8 cellular contexts compared by ENCODE assay signal in the genomic region with DNA sequence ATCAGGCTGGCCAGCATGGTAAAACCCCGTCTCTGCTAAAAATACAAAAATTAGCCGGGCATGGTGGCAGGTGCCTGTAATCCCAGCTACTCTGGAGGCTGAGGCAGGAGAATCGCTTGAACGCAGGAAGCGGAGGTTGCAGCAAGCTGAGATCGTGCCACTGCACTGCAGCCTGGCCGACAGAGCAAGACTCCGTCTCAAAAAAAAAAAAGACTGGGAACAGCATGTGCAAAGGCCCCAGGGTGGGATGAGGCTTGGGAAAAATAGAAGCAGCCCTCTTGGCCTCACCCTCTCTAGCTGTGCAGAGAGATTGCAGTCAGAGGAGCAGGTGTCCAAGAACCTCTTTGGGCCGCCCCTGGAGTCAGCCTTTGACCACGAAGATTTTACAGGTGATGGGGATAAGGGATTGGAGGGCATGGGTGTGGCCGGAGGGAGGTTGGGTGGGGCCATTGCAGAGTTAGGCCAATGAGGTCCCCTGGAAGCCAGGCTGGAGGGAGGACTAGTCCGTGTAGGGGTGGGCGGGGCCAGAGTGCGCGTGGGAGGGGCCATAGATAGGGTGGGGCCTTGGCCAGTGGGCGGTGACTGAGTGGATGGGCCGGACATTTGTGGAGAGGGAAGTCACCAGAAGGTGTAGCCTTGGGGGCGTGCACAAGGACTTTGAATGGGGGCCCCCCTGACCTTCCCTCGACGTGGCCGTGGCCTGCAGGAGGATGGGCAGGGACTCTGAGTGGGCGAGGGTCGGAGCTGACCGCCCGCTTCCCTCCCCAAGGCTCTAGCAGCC. TPM values are rescaled to one million over a fixed set of nuclear protein-coding genes. Genes with fewer than 3 reads are reported as not detected.
A peak's percentile ranks its signal among the peaks of the same experiment; 100 is the strongest.
DNase-seq lines count a peak whose midpoint lies in the region; ATAC-seq and TF ChIP-seq lines count a peak whose summit lies in the region.

No MANE protein-coding gene starts in this region.

- H4K20me1 ChIP-seq in neural progenitor cell (ENCODE audit: low read depth): peaks cover 4% of the 10 kb centered on the region

- no peaks in the 10 kb centered on the region for H3K9me3 ChIP-seq in WERI-Rb-1 (ENCODE audit: severe bottlenecking)
- no peaks in the 10 kb centered on the region for H3K9me3 ChIP-seq in neural progenitor cell (ENCODE audit: low read depth)

- peaks cover 5% of the 10 kb centered on the region for H3K4me1 ChIP-seq in neural progenitor cell

- H2AFZ ChIP-seq in neural progenitor cell (replicated peaks): peak overlapping the region; percentile 10

- H3K27me3 ChIP-seq in WERI-Rb-1 (ENCODE audit: insufficient read depth, low read depth, severe bottlenecking) (no peaks in the 10 kb centered on the region), neural progenitor cell (no peaks in the 10 kb centered on the region)

- peak overlapping the region; percentile 83 for H3K4me2 ChIP-seq in neural progenitor cell

- peaks cover 13% of the 10 kb centered on the region for H3K27me3 Mint-ChIP-seq in neural progenitor cell (ENCODE audit: insufficient read depth, low read depth)

- H3K9me3 Mint-ChIP-seq in neural progenitor cell: no peaks in the 10 kb centered on the region

- H3K79me2 ChIP-seq in neural progenitor cell (ENCODE audit: low read depth): no peaks in the 10 kb centered on the region

- no peak overlapping the region for H3K9ac ChIP-seq in neural progenitor cell

- H3K4me3 ChIP-seq in AG10803 (ENCODE audit: low read length) (no peak overlapping the region), WERI-Rb-1 (ENCODE audit: low read depth, low read length) (no peak overlapping the region), epithelial cell of proximal tubule (ENCODE audit: low read depth, low read length) (peak overlapping the region; percentile 48), neural progenitor cell (peak overlapping the region; percentile 49)

- TF ChIP-seq CTCF in AG10803 (conservative IDR thresholded peaks at IDR 0.05; ENCODE audit: low read length) (no peak), WERI-Rb-1 (IDR thresholded peaks at IDR 0.05; ENCODE audit: low read depth, low read length) (no peak), epithelial cell of proximal tubule (conservative IDR thresholded peaks at IDR 0.05; ENCODE audit: low read depth, low read length) (no peak), neural progenitor cell (IDR thresholded peaks at IDR 0.05) (no peak)

- peaks cover 18% of the 10 kb centered on the region for H3K4me1 Mint-ChIP-seq in neural progenitor cell

- H3K36me3 ChIP-seq in WERI-Rb-1 (no peaks in the 10 kb centered on the region), neural progenitor cell (no peaks in the 10 kb centered on the region)

- peak; percentile 14 for DNase-seq in AG10803 (ENCODE audit: low read depth)
- DNase-seq in HUDEP-2 (lab: John Stamatoyannopoulos, UW; ENCODE audit: unreplicated experiment in 76 of 76): peak in 67 of 76 experiments; percentile 24 to 91 (median 74)
- DNase-seq in WERI-Rb-1: peak; percentile 54
- DNase-seq in epithelial cell of proximal tubule (ENCODE audit: low read depth): no peak
- DNase-seq in neural progenitor cell (ENCODE audit: low spot score): peak; percentile 84

- H3K27ac ChIP-seq in WERI-Rb-1: no peak overlapping the region
- no peak overlapping the region for H3K27ac ChIP-seq in neural progenitor cell

- no peak overlapping the region for H3K27ac Mint-ChIP-seq in neural progenitor cell

- H3K4me3 Mint-ChIP-seq in neural progenitor cell: no peak overlapping the region

- H3F3A ChIP-seq in neural progenitor cell (ENCODE audit: low read depth): peaks cover 7% of the 10 kb centered on the region

- ATAC-seq in GM18867 (IDR thresholded peaks at IDR 0.05; ENCODE audit: unreplicated experiment) (no peak), HG03097 (IDR thresholded peaks at IDR 0.05; ENCODE audit: low FRiP score, unreplicated experiment) (no peak), HG02852 (IDR thresholded peaks at IDR 0.05; ENCODE audit: unreplicated experiment) (no peak)

- H3K36me3 Mint-ChIP-seq in neural progenitor cell: peaks cover 5% of the 10 kb centered on the region

RNA-seq across cellular contexts. Expression of gene B3GNT3, which starts 16.9 kb away (rescaled TPM):
- total RNA-seq in epithelial cell of proximal tubule (11.1 and 17.3 TPM in 2 replicates), neural progenitor cell (ENCODE audit: low replicate concordance) (not detected in 2 replicates)

RNA-seq across cellular contexts. Expression of gene FCHO1, which starts 26.8 kb away (rescaled TPM):
- total RNA-seq in epithelial cell of proximal tubule (4.2 and 18.0 TPM in 2 replicates), neural progenitor cell (ENCODE audit: low replicate concordance) (15.5 and 29.8 TPM in 2 replicates)

RNA-seq across cellular contexts. Expression of gene INSL3, which starts 43.3 kb away (rescaled TPM):
- total RNA-seq in epithelial cell of proximal tubule (not detected in 2 replicates), neural progenitor cell (ENCODE audit: low replicate concordance) (0.37 TPM in 1 of 2 replicates, not detected in the other)

RNA-seq across cellular contexts. Expression of gene MAP1S, which starts 58.8 kb away (rescaled TPM):
- total RNA-seq in epithelial cell of proximal tubule: 48.8 and 50.6 TPM in 2 replicates
- 8.9 and 30.4 TPM in 2 replicates for total RNA-seq in neural progenitor cell (ENCODE audit: low replicate concordance)

Comparison
In these comparisons a context has a peak if more than half of its experiments do, and no peak if none do; other contexts are left out.
1. H3K4me3 ChIP-seq: peak in epithelial cell of proximal tubule (single experiment) and neural progenitor cell (single experiment); none in AG10803 (single experiment) and WERI-Rb-1 (single experiment).
2. RNA of gene B3GNT3, which starts 16.9 kb away (total RNA-seq): 11.1 to 17.3 TPM in epithelial cell of proximal tubule; not detected in neural progenitor cell; every median in the first group is over 10 times any median in the second.